ENCODE assay signal across 8 cellular contexts in the genomic region with DNA sequence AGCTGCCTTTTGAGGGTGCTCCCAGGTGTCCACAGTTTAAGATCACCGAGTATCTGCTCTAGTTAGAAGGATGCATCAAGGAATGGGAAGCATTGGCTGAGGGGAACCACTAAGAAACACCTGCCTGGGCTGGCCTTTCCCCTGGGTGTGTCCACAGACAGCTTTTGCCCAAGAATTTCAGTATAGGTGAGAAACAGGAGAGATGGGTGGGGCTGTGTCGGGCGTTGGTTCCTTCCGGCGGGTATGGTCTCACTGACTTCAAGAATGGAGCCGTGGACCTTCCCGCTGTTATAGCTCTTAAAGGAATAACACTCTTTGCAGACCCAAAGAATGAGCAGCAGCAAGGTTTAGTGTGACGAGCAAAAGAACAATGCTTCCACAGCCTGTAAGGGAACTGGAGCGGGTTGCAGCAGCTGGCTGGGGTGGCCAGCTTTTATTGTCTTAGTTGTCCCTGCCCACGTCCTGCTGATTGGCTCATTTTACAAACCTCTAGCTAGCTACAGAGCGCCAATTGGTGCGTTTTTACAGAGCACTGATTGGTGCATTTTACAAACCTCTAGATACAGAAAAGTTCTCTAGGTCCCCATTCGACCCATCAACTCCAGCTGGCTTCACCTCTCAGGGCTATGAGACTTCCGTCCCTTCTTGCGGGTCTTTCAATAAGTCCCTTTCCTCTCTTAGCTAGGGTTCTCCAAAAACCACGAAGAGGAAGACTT. TPM values are rescaled to one million over a fixed set of nuclear protein-coding genes. Genes with fewer than 3 reads are reported as not detected.
DNase-seq lines count a peak whose midpoint lies in the region; ATAC-seq and TF ChIP-seq lines count a peak whose summit lies in the region.

No MANE protein-coding gene starts in this region.

- H3K9me3 Mint-ChIP-seq in CD4-positive, alpha-beta T cell: no peaks in the 10 kb centered on the region
- H3K9me3 Mint-ChIP-seq in activated CD4-positive, alpha-beta memory T cell treated with anti-CD3 and anti-CD28 coated beads, Interleukin-2, amount 10 ng/mL, durations not matched to agents 7 days and 5 days: no peaks in the 10 kb centered on the region

- peak overlapping the region; percentile 78 for H3K4me3 Mint-ChIP-seq in CD4-positive, alpha-beta T cell
- peak overlapping the region; percentile 97 for H3K4me3 Mint-ChIP-seq in activated CD4-positive, alpha-beta memory T cell treated with anti-CD3 and anti-CD28 coated beads, Interleukin-2, amount 10 ng/mL, durations not matched to agents 7 days and 5 days

- H3K9ac ChIP-seq in HUES64 (ENCODE audit: low read depth, low read length): peak overlapping the region; percentile 73

- H3K27ac ChIP-seq in CD4-positive, alpha-beta T cell (ENCODE audit: low read depth, low read length): no peak overlapping the region
- peak overlapping the region; percentile 81 for H3K27ac ChIP-seq in HUES64 (ENCODE audit: low read depth, low read length)

- H3K9me3 ChIP-seq in CD4-positive, alpha-beta T cell (ENCODE audit: control insufficient read depth, low read length): no peaks in the 10 kb centered on the region
- H3K9me3 ChIP-seq in HUES64 (ENCODE audit: insufficient read depth, low read depth, low read length): no peaks in the 10 kb centered on the region

- peaks cover 13% of the 10 kb centered on the region for H3K4me1 Mint-ChIP-seq in CD4-positive, alpha-beta T cell (ENCODE audit: low read depth)
- peaks cover 11% of the 10 kb centered on the region for H3K4me1 Mint-ChIP-seq in activated CD4-positive, alpha-beta memory T cell treated with anti-CD3 and anti-CD28 coated beads, Interleukin-2, amount 10 ng/mL, durations not matched to agents 7 days and 5 days

- H3K36me3 Mint-ChIP-seq in CD4-positive, alpha-beta T cell (ENCODE audit: low read depth): no peaks in the 10 kb centered on the region
- peaks cover 47% of the 10 kb centered on the region for H3K36me3 Mint-ChIP-seq in activated CD4-positive, alpha-beta memory T cell treated with anti-CD3 and anti-CD28 coated beads, Interleukin-2, amount 10 ng/mL, durations not matched to agents 7 days and 5 days (ENCODE audit: low read depth)

- no peak for TF ChIP-seq CTCF in CD4-positive, alpha-beta T cell (IDR thresholded peaks at IDR 0.05)

- peak overlapping the region; percentile 51 for H3K4me3 ChIP-seq in HUES64 (ENCODE audit: low read length)

- H3K4me1 ChIP-seq in HUES64 (ENCODE audit: insufficient read depth, low read length): peaks cover 11% of the 10 kb centered on the region

- DNase-seq in CD4-positive, alpha-beta T cell: no peak
- peak; percentile 42 for DNase-seq in activated CD4-positive, alpha-beta memory T cell treated with anti-CD3 and anti-CD28 coated beads, Interleukin-2, amount 10 ng/mL, durations not matched to agents 7 days and 5 days
- DNase-seq in globus pallidus (ENCODE audit: low spot score): peak; percentile 72
- peak in 8 of 10 donors; percentile 50 to 93 (median 62) for DNase-seq in posterior cingulate gyrus
- DNase-seq in NCI-H1092 treated with DMSO at 0.1 percent for 48 hours (lab: John Stamatoyannopoulos, UW): no peak
- no peak for DNase-seq in HEK293T (ENCODE audit: extremely low spot score)

- peaks cover 61% of the 10 kb centered on the region for H3K27me3 Mint-ChIP-seq in CD4-positive, alpha-beta T cell
- peaks cover 11% of the 10 kb centered on the region for H3K27me3 Mint-ChIP-seq in activated CD4-positive, alpha-beta memory T cell treated with anti-CD3 and anti-CD28 coated beads, Interleukin-2, amount 10 ng/mL, durations not matched to agents 7 days and 5 days

- POLR2A ChIA-PET in CD4-positive, alpha-beta T cell (lab: Charles Lee): interaction anchor here (0.9 to 2.0 kb wide), 3 partner anchors 14 to 23 kb away, joined by 3 to 12 read pairs (median 7); partner anchors contain the start of genes FEN1 and TMEM258
- POLR2A ChIA-PET in activated CD4-positive, alpha-beta memory T cell treated with anti-CD3 and anti-CD28 coated beads, Interleukin-2, amount 10 ng/mL, durations not matched to agents 7 days and 5 days (lab: Charles Lee): interaction anchor here (1.1 to 7.1 kb wide), 14 partner anchors 8 to 309 kb away, joined by 3 to 81 read pairs (median 8); partner anchors contain the start of genes FADS2, FEN1, FTH1 and INCENP
- POLR2A ChIA-PET in HEK293T (lab: Yijun Ruan, JAX): interaction anchor here (0.6 to 4.3 kb wide), 6 partner anchors 9 to 268 kb away, joined by 3 to 27 read pairs (median 4); partner anchors contain the start of genes FEN1 and TMEM258

- H3K27me3 ChIP-seq in CD4-positive, alpha-beta T cell (ENCODE audit: control insufficient read depth, insufficient read depth, low read length): peaks cover 19% of the 10 kb centered on the region
- no peaks in the 10 kb centered on the region for H3K27me3 ChIP-seq in HUES64 (ENCODE audit: insufficient read depth, low read length)

- intact Hi-C loops in CD4-positive, alpha-beta T cell (cut with DNase I, micrococcal nuclease): no loop called here
- intact Hi-C loops in posterior cingulate gyrus (cut with DNase I): no loop called here

- peaks cover 45% of the 10 kb centered on the region for H3K36me3 ChIP-seq in HUES64 (ENCODE audit: insufficient read depth, low read length)

- CTCF ChIA-PET in CD4-positive, alpha-beta T cell (lab: Charles Lee): interaction anchor here (1.3 to 6.7 kb wide), 3 partner anchors 14 to 267 kb away, joined by 4 to 50 read pairs (median 18); partner anchors contain the start of gene FADS2
- CTCF ChIA-PET in activated CD4-positive, alpha-beta memory T cell treated with anti-CD3 and anti-CD28 coated beads, Interleukin-2, amount 10 ng/mL, durations not matched to agents 7 days and 5 days (lab: Charles Lee): interaction anchor here (0.9 to 6.5 kb wide), 9 partner anchors 13 to 268 kb away, joined by 3 to 81 read pairs (median 5); partner anchors contain the start of gene FADS2
- CTCF ChIA-PET in HEK293T (lab: Yijun Ruan, JAX): interaction anchor here (3.3 kb wide), 1 partner anchor 17 kb away, joined by 15 read pairs; no protein-coding TSS in a partner anchor

- H3K27ac Mint-ChIP-seq in CD4-positive, alpha-beta T cell: no peak overlapping the region
- H3K27ac Mint-ChIP-seq in activated CD4-positive, alpha-beta memory T cell treated with anti-CD3 and anti-CD28 coated beads, Interleukin-2, amount 10 ng/mL, durations not matched to agents 7 days and 5 days: peak overlapping the region; percentile 83

- 77% methylated on average over 16 of the region's 16 CpGs for WGBS in HUES64

- no peak for ATAC-seq in CD4-positive, alpha-beta T cell (ENCODE audit: poor library complexity)
- no peak for ATAC-seq in HG03108 (IDR thresholded peaks at IDR 0.05; ENCODE audit: unreplicated experiment)

TF ChIP-seq in HEK293T, 16 proteins besides CTCF, POLR2A, EP300 and RAD21:
- TF ChIP-seq ZNF384 (IDR thresholded peaks at IDR 0.05) (no peak), FOXM1 (IDR thresholded peaks at IDR 0.05; ENCODE audit: borderline replicate concordance) (no peak), FOXK2 (IDR thresholded peaks at IDR 0.05) (no peak), PKNOX1 (IDR thresholded peaks at IDR 0.05) (no peak), ARNT (IDR thresholded peaks at IDR 0.05) (no peak), SUZ12 (IDR thresholded peaks at IDR 0.05) (no peak), L3MBTL2 (conservative IDR thresholded peaks at IDR 0.05) (no peak), CTBP1 (IDR thresholded peaks at IDR 0.05; ENCODE audit: borderline replicate concordance) (no peak), SP1 (IDR thresholded peaks at IDR 0.05) (no peak), HDGF (IDR thresholded peaks at IDR 0.05; ENCODE audit: borderline replicate concordance) (no peak), LEF1 (IDR thresholded peaks at IDR 0.05; ENCODE audit: borderline replicate concordance) (no peak), TARDBP (IDR thresholded peaks at IDR 0.05) (no peak), FOXA1 (IDR thresholded peaks at IDR 0.05) (no peak), ELF4 (IDR thresholded peaks at IDR 0.05) (no peak), NFRKB (IDR thresholded peaks at IDR 0.05) (no peak), BHLHE40 (IDR thresholded peaks at IDR 0.05; ENCODE audit: borderline replicate concordance) (no peak)

RNA-seq across cellular contexts. Expression of gene FADS1, which starts 2.4 kb away (rescaled TPM):
- under 1 TPM; 0.56 to 0.77 TPM for total RNA-seq in CD4-positive, alpha-beta T cell
- polyA plus RNA-seq in HUES64 (2013, experiment 1 of 2): 120 TPM
- polyA plus RNA-seq in HUES64 (2013, experiment 2 of 2): 137 TPM
- total RNA-seq in activated CD4-positive, alpha-beta memory T cell treated with anti-CD3 and anti-CD28 coated beads, Interleukin-2, amount 10 ng/mL, durations not matched to agents 7 days and 5 days: 10 to 100 TPM; 63.6 to 68.2 TPM

RNA-seq across cellular contexts. Expression of gene FADS2, which starts 13.7 kb away (rescaled TPM):
- under 1 TPM; 0.08 to 0.33 TPM for total RNA-seq in CD4-positive, alpha-beta T cell
- 487 TPM for polyA plus RNA-seq in HUES64 (2013, experiment 1 of 2)
- 532 TPM for polyA plus RNA-seq in HUES64 (2013, experiment 2 of 2)
- total RNA-seq in activated CD4-positive, alpha-beta memory T cell treated with anti-CD3 and anti-CD28 coated beads, Interleukin-2, amount 10 ng/mL, durations not matched to agents 7 days and 5 days: 100 to 1,000 TPM; 251 to 253 TPM

RNA-seq across cellular contexts. Expression of gene FEN1, which starts 21.7 kb away (rescaled TPM):
- total RNA-seq in CD4-positive, alpha-beta T cell: 1 to 10 TPM; 7.5 to 9.1 TPM
- polyA plus RNA-seq in HUES64 (2013, experiment 1 of 2): 79.1 TPM
- polyA plus RNA-seq in HUES64 (2013, experiment 2 of 2): 74.8 TPM
- 100 to 1,000 TPM; 104 to 105 TPM for total RNA-seq in activated CD4-positive, alpha-beta memory T cell treated with anti-CD3 and anti-CD28 coated beads, Interleukin-2, amount 10 ng/mL, durations not matched to agents 7 days and 5 days

RNA-seq across cellular contexts. Expression of gene TMEM258, which starts 22.0 kb away (rescaled TPM):
- 10 to 100 TPM; 55.2 to 56.0 TPM for total RNA-seq in CD4-positive, alpha-beta T cell
- 242 TPM for polyA plus RNA-seq in HUES64 (2013, experiment 1 of 2)
- 247 TPM for polyA plus RNA-seq in HUES64 (2013, experiment 2 of 2)
- 100 to 1,000 TPM; 192 to 196 TPM for total RNA-seq in activated CD4-positive, alpha-beta memory T cell treated with anti-CD3 and anti-CD28 coated beads, Interleukin-2, amount 10 ng/mL, durations not matched to agents 7 days and 5 days

Comparison
In these comparisons a context has a peak if more than half of its experiments do, and no peak if none do; other contexts are left out.
1. DNase-seq: peak in activated CD4-positive, alpha-beta memory T cell treated with anti-CD3 and anti-CD28 coated beads, Interleukin-2, amount 10 ng/mL, durations not matched to agents 7 days and 5 days (single experiment), globus pallidus (single experiment) and posterior cingulate gyrus (8 of 10); none in CD4-positive, alpha-beta T cell (0 of 10), NCI-H1092 treated with DMSO at 0.1 percent for 48 hours (single experiment) and HEK293T (single experiment).
2. RNA of gene FADS1, which starts 2.4 kb away (total RNA-seq): 63.6 to 68.2 TPM in activated CD4-positive, alpha-beta memory T cell treated with anti-CD3 and anti-CD28 coated beads, Interleukin-2, amount 10 ng/mL, durations not matched to agents 7 days and 5 days; 0.56 to 0.77 TPM in CD4-positive, alpha-beta T cell; every median in the first group is over 10 times any median in the second.
3. RNA of gene FADS2, which starts 13.7 kb away (total RNA-seq): 251 to 253 TPM in activated CD4-positive, alpha-beta memory T cell treated with anti-CD3 and anti-CD28 coated beads, Interleukin-2, amount 10 ng/mL, durations not matched to agents 7 days and 5 days; 0.08 to 0.33 TPM in CD4-positive, alpha-beta T cell; every median in the first group is over 100 times any median in the second.
4. RNA of gene FEN1, which starts 21.7 kb away (total RNA-seq): 104 to 105 TPM in activated CD4-positive, alpha-beta memory T cell treated with anti-CD3 and anti-CD28 coated beads, Interleukin-2, amount 10 ng/mL, durations not matched to agents 7 days and 5 days; 7.5 to 9.1 TPM in CD4-positive, alpha-beta T cell; every median in the first group is over 10 times any median in the second.